Comparison of ENCODE assay signal across 10 cellular contexts in genomic region chr16:81365731-81366130, GRCh38.
"Had no signal": no experiment of that assay in that cellular context is flagged by ENCODE, and none has a peak within 500 bp of the region (broad histone marks: within the 10 kb centered on the region; RNA-seq: fewer than 3 reads in every experiment).

No MANE protein-coding gene starts in this region.

- H2AFZ ChIP-seq: PC-9 had no signal

- H3K9me3 ChIP-seq: SJSA1 had no signal

- H3K9ac ChIP-seq: KMS-11 had no signal

- H3K4me1 ChIP-seq: SJSA1 had no signal

- H3K27ac ChIP-seq: KMS-11, PC-9, SJSA1 had no signal

- H3K4me2 ChIP-seq: KMS-11, PC-9 had no signal

- H3K27me3 ChIP-seq: SJSA1 had no signal

- DNase-seq: NCI-H1092, NCI-H1105, NCI-H187 treated with DMSO at 0.1 percent for 48 hours, NCI-H2029, NCI-H774, PC-9, Right ventricle myocardium superior, SHP77 treated with DMSO at 0.1 percent for 48 hours had no signal

- H3K4me3 ChIP-seq: PC-9, SJSA1 had no signal
